In the genomic region with DNA sequence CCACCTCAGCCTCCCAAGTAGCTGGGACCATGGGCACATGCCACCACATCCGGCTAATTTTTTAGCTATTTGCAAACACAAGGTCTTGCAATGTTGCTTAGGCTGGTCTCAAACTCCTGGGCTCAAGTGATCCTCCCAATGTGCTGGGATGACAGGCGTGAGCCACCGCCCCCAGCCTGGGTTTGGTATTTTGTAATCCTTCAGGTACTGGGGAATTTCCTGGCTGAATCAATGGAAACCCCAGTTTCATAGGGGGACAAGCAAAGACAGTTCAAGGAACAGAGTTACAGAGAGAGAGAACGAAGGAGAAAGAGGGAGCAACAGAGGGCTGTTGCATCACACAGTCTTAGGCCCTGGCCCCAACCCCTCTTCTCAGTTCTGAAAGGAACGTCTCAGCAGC, we compare ENCODE assay signal across 26 cellular contexts. TPM values are rescaled to one million over a fixed set of nuclear protein-coding genes. Genes with fewer than 3 reads are reported as not detected.
"Had no signal": no experiment of that assay in that cellular context is flagged by ENCODE, and none has a peak within 500 bp of the region (broad histone marks: within the 10 kb centered on the region; RNA-seq: fewer than 3 reads in every experiment).

No MANE protein-coding gene starts in this region.

- H3K4me3 ChIP-seq: coronary artery, gastroesophageal sphincter, heart left ventricle, lower lobe of right lung, neural progenitor cell, sigmoid colon, smooth muscle cell, thyroid gland, upper lobe of right lung had no signal

- H3K27me3 Mint-ChIP-seq: activated CD4-positive, alpha-beta memory T cell treated with anti-CD3 and anti-CD28 coated beads for 36 hours; activated naive CD4-positive, alpha-beta T cell treated with anti-CD3 and anti-CD28 coated beads, Interleukin-2, amount 50 U/mL, for 24 hours; naive B cell had no signal

- H3K9me3 Mint-ChIP-seq: activated CD4-positive, alpha-beta memory T cell treated with anti-CD3 and anti-CD28 coated beads for 36 hours; activated naive CD4-positive, alpha-beta T cell treated with anti-CD3 and anti-CD28 coated beads, Interleukin-2, amount 50 U/mL, for 24 hours; naive B cell; neural progenitor cell had no signal

- H3K4me1 ChIP-seq: neural progenitor cell had no signal

- H3K4me3 Mint-ChIP-seq: activated CD4-positive, alpha-beta memory T cell treated with anti-CD3 and anti-CD28 coated beads for 36 hours; activated naive CD4-positive, alpha-beta T cell treated with anti-CD3 and anti-CD28 coated beads, Interleukin-2, amount 50 U/mL, for 24 hours; neural progenitor cell had no signal

- H3K36me3 ChIP-seq: gastroesophageal sphincter, heart left ventricle, lower lobe of right lung, neural progenitor cell, sigmoid colon, thyroid gland, upper lobe of right lung had no signal

- H2AFZ ChIP-seq: neural progenitor cell had no signal

- FAIRE-seq: islet of Langerhans had no signal

- H3K27ac ChIP-seq: coronary artery, epithelial cell of prostate, gastroesophageal sphincter, heart left ventricle, lower lobe of right lung, neural progenitor cell, sigmoid colon, thyroid gland, upper lobe of right lung had no signal

- ATAC-seq: gastroesophageal sphincter, heart left ventricle, left colon, lower lobe of right lung, upper lobe of right lung had no signal

- H3K36me3 Mint-ChIP-seq: activated CD4-positive, alpha-beta memory T cell treated with anti-CD3 and anti-CD28 coated beads for 36 hours; activated naive CD4-positive, alpha-beta T cell treated with anti-CD3 and anti-CD28 coated beads, Interleukin-2, amount 50 U/mL, for 24 hours; naive B cell; neural progenitor cell had no signal

- DNase-seq: activated CD4-positive, alpha-beta memory T cell treated with anti-CD3 and anti-CD28 coated beads for 36 hours; activated CD4-positive, alpha-beta T cell treated with anti-CD3 and anti-CD28 coated beads for 1 hour; activated gamma-delta T cell treated with Interleukin-2 at 50 U/mL for 16 hours; anterior cingulate cortex; lower lobe of right lung; naive B cell; retina; SK-N-SH; stimulated activated CD4-positive, alpha-beta T cell treated with anti-CD3 and anti-CD28 coated beads, Interleukin-2, amount 100 ng/mL, for 48 hours; stimulated activated CD8-positive, alpha-beta memory T cell treated with anti-CD3 and anti-CD28 coated beads, Interleukin-4, amount 100 ng/mL, for 48 hours; stimulated activated naive CD4-positive, alpha-beta T cell; substantia nigra; thyroid gland; upper lobe of right lung had no signal

- H3K9ac ChIP-seq: neural progenitor cell, SK-N-SH had no signal

- H3K27ac Mint-ChIP-seq: activated CD4-positive, alpha-beta memory T cell treated with anti-CD3 and anti-CD28 coated beads for 36 hours; activated naive CD4-positive, alpha-beta T cell treated with anti-CD3 and anti-CD28 coated beads, Interleukin-2, amount 50 U/mL, for 24 hours; neural progenitor cell; progenitor cell of endocrine pancreas had no signal

- H3K4me2 ChIP-seq: neural progenitor cell, SK-N-SH, smooth muscle cell had no signal

- H3K27me3 ChIP-seq: gastroesophageal sphincter, heart left ventricle, neural progenitor cell, sigmoid colon, thyroid gland, upper lobe of right lung had no signal

- H3K9me3 ChIP-seq: gastroesophageal sphincter, heart left ventricle, lower lobe of right lung, sigmoid colon, SK-N-SH, thyroid gland, upper lobe of right lung had no signal

RNA-seq across cellular contexts. Expression of a gene that starts 35.7 kb away (rescaled TPM):
- total RNA-seq: osteocyte, progenitor cell of endocrine pancreas, smooth muscle cell had no signal
